In genomic region chr12:57846577-57847319, GRCh38 we compare ENCODE assay signal across 1 cellular context.
A peak's percentile ranks its signal among the peaks of the same experiment; 100 is the strongest.
TF ChIP-seq lines count a peak whose summit lies in the region.

CTDSP2 (minus strand) TSS chr12:57846729; CDS start chr12:57846435, 294 bp downstream.

TF ChIP-seq in HepG2, 621 proteins besides CTCF, POLR2A, EP300 and RAD21 (continued from another document and continues in another):
- TF ChIP-seq TRIM24 (CRISPR knock-in tag; IDR thresholded peaks at IDR 0.05) (no peak), SALL2 (CRISPR knock-in tag; IDR thresholded peaks at IDR 0.05) (no peak), ZKSCAN5 (CRISPR knock-in tag; IDR thresholded peaks at IDR 0.05) (0 out of 2 replicates have a peak, but pooled peaks have one; percentile 21), ZHX2 (IDR thresholded peaks at IDR 0.05; ENCODE audit: low read depth) (no peak), ZHX2 (CRISPR knock-in tag; IDR thresholded peaks at IDR 0.05; ENCODE audit: borderline replicate concordance) (no peak), ZNF558 (CRISPR knock-in tag; IDR thresholded peaks at IDR 0.05; ENCODE audit: borderline replicate concordance) (no peak), ZBTB7B (CRISPR knock-in tag; IDR thresholded peaks at IDR 0.05) (no peak), ZNF678 (CRISPR knock-in tag; IDR thresholded peaks at IDR 0.05) (no peak), SRSF9 (IDR thresholded peaks at IDR 0.05; ENCODE audit: borderline replicate concordance, insufficient read depth, low read depth, low read length, poor library complexity, severe bottlenecking) (no peak), ELK4 (CRISPR knock-in tag; IDR thresholded peaks at IDR 0.05; ENCODE audit: borderline replicate concordance) (no peak), KLF13 (CRISPR knock-in tag; IDR thresholded peaks at IDR 0.05) (no peak), ELF3 (CRISPR knock-in tag; IDR thresholded peaks at IDR 0.05) (peak; percentile 78), CREB3 (CRISPR knock-in tag; IDR thresholded peaks at IDR 0.05) (no peak), RXRA (CRISPR knock-in tag; IDR thresholded peaks at IDR 0.05) (no peak), ZNF777 (CRISPR knock-in tag; IDR thresholded peaks at IDR 0.05) (peak; percentile 71; the same call in 1 of the 2 replicates), ZNF224 (CRISPR knock-in tag; IDR thresholded peaks at IDR 0.05) (no peak), ZSCAN22 (CRISPR knock-in tag; IDR thresholded peaks at IDR 0.05) (no peak), ZBTB26 (CRISPR knock-in tag; IDR thresholded peaks at IDR 0.05; ENCODE audit: borderline replicate concordance) (no peak), ZNF256 (CRISPR knock-in tag; conservative IDR thresholded peaks at IDR 0.05) (no peak), RBAK (CRISPR knock-in tag; IDR thresholded peaks at IDR 0.05) (no peak), ZNF761 (CRISPR knock-in tag; conservative IDR thresholded peaks at IDR 0.05) (no peak), SP2 (CRISPR knock-in tag; IDR thresholded peaks at IDR 0.05) (0 out of 2 replicates have a peak, but pooled peaks have one; percentile 50), ZNF17 (CRISPR knock-in tag; IDR thresholded peaks at IDR 0.05) (no peak), ARNTL (CRISPR knock-in tag; IDR thresholded peaks at IDR 0.05) (0 out of 2 replicates have a peak, but pooled peaks have one; percentile 44), ZEB1 (IDR thresholded peaks at IDR 0.05; ENCODE audit: insufficient replicate concordance, low read depth) (no peak), SIX1 (CRISPR knock-in tag; IDR thresholded peaks at IDR 0.05; ENCODE audit: borderline replicate concordance) (no peak), ZFP1 (CRISPR knock-in tag; IDR thresholded peaks at IDR 0.05) (no peak), ZNF556 (CRISPR knock-in tag; IDR thresholded peaks at IDR 0.05; ENCODE audit: borderline replicate concordance) (no peak), CC2D1A (CRISPR knock-in tag; IDR thresholded peaks at IDR 0.05) (no peak), HOXD1 (CRISPR knock-in tag; IDR thresholded peaks at IDR 0.05) (no peak), SOX6 (IDR thresholded peaks at IDR 0.05) (no peak), SOX6 (CRISPR knock-in tag; IDR thresholded peaks at IDR 0.05) (no peak), ZNF543 (CRISPR knock-in tag; IDR thresholded peaks at IDR 0.05) (peak; percentile 30; the same call in 1 of the 2 replicates), ZNF430 (CRISPR knock-in tag; IDR thresholded peaks at IDR 0.05) (peak; percentile 60; the same call in 1 of the 2 replicates), ZSCAN5A (CRISPR knock-in tag; IDR thresholded peaks at IDR 0.05; ENCODE audit: borderline replicate concordance) (no peak), ZNF296 (CRISPR knock-in tag; conservative IDR thresholded peaks at IDR 0.05) (no peak), SALL1 (CRISPR knock-in tag; IDR thresholded peaks at IDR 0.05) (peak; percentile 56), ZNF563 (CRISPR knock-in tag; IDR thresholded peaks at IDR 0.05) (no peak), ZNF816 (CRISPR knock-in tag; IDR thresholded peaks at IDR 0.05; ENCODE audit: borderline replicate concordance) (no peak), ZMYM4 (CRISPR knock-in tag; IDR thresholded peaks at IDR 0.05) (peak; percentile 67; the same call in 1 of the 2 replicates)
- TF ChIP-seq, protein P1, sequence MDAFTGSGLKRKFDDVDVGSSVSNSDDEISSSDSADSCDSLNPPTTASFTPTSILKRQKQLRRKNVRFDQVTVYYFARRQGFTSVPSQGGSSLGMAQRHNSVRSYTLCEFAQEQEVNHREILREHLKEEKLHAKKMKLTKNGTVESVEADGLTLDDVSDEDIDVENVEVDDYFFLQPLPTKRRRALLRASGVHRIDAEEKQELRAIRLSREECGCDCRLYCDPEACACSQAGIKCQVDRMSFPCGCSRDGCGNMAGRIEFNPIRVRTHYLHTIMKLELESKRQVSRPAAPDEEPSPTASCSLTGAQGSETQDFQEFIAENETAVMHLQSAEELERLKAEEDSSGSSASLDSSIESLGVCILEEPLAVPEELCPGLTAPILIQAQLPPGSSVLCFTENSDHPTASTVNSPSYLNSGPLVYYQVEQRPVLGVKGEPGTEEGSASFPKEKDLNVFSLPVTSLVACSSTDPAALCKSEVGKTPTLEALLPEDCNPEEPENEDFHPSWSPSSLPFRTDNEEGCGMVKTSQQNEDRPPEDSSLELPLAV (CRISPR knock-in tag; conservative IDR thresholded peaks at IDR 0.05; ENCODE audit: low read depth) = no peak
- TF ChIP-seq, protein P2, sequence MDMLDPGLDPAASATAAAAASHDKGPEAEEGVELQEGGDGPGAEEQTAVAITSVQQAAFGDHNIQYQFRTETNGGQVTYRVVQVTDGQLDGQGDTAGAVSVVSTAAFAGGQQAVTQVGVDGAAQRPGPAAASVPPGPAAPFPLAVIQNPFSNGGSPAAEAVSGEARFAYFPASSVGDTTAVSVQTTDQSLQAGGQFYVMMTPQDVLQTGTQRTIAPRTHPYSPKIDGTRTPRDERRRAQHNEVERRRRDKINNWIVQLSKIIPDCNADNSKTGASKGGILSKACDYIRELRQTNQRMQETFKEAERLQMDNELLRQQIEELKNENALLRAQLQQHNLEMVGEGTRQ (IDR thresholded peaks at IDR 0.05; ENCODE audit: low read depth, low read length) = no peak
- TF ChIP-seq, protein P2 (CRISPR knock-in tag; IDR thresholded peaks at IDR 0.05; ENCODE audit: borderline replicate concordance) = no peak
- TF ChIP-seq, protein P3, sequence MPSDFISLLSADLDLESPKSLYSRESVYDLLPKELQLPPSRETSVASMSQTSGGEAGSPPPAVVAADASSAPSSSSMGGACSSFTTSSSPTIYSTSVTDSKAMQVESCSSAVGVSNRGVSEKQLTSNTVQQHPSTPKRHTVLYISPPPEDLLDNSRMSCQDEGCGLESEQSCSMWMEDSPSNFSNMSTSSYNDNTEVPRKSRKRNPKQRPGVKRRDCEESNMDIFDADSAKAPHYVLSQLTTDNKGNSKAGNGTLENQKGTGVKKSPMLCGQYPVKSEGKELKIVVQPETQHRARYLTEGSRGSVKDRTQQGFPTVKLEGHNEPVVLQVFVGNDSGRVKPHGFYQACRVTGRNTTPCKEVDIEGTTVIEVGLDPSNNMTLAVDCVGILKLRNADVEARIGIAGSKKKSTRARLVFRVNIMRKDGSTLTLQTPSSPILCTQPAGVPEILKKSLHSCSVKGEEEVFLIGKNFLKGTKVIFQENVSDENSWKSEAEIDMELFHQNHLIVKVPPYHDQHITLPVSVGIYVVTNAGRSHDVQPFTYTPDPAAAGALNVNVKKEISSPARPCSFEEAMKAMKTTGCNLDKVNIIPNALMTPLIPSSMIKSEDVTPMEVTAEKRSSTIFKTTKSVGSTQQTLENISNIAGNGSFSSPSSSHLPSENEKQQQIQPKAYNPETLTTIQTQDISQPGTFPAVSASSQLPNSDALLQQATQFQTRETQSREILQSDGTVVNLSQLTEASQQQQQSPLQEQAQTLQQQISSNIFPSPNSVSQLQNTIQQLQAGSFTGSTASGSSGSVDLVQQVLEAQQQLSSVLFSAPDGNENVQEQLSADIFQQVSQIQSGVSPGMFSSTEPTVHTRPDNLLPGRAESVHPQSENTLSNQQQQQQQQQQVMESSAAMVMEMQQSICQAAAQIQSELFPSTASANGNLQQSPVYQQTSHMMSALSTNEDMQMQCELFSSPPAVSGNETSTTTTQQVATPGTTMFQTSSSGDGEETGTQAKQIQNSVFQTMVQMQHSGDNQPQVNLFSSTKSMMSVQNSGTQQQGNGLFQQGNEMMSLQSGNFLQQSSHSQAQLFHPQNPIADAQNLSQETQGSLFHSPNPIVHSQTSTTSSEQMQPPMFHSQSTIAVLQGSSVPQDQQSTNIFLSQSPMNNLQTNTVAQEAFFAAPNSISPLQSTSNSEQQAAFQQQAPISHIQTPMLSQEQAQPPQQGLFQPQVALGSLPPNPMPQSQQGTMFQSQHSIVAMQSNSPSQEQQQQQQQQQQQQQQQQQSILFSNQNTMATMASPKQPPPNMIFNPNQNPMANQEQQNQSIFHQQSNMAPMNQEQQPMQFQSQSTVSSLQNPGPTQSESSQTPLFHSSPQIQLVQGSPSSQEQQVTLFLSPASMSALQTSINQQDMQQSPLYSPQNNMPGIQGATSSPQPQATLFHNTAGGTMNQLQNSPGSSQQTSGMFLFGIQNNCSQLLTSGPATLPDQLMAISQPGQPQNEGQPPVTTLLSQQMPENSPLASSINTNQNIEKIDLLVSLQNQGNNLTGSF (CRISPR knock-in tag; IDR thresholded peaks at IDR 0.05) = no peak
- TF ChIP-seq, protein P4, sequence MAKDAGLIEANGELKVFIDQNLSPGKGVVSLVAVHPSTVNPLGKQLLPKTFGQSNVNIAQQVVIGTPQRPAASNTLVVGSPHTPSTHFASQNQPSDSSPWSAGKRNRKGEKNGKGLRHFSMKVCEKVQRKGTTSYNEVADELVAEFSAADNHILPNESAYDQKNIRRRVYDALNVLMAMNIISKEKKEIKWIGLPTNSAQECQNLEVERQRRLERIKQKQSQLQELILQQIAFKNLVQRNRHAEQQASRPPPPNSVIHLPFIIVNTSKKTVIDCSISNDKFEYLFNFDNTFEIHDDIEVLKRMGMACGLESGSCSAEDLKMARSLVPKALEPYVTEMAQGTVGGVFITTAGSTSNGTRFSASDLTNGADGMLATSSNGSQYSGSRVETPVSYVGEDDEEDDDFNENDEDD (CRISPR knock-in tag; IDR thresholded peaks at IDR 0.05; ENCODE audit: borderline replicate concordance) = no peak
